1 cellular context compared by ENCODE assay signal in genomic region chr12:126897102-126897501, GRCh38.
TF ChIP-seq lines count a peak whose summit lies in the region.

No MANE protein-coding gene starts in this region.

TF ChIP-seq in K562, 482 proteins besides CTCF, POLR2A, EP300 and RAD21 (continues in another document):
- TF ChIP-seq ZNF23 (CRISPR knock-in tag; IDR thresholded peaks at IDR 0.05) (no peak), ILF3 (IDR thresholded peaks at IDR 0.05; ENCODE audit: borderline replicate concordance) (no peak), TSC22D4 (tag; IDR thresholded peaks at IDR 0.05) (no peak), RBM22 (IDR thresholded peaks at IDR 0.05; ENCODE audit: low read depth, low read length, poor library complexity, severe bottlenecking) (no peak), ATF3 (IDR thresholded peaks at IDR 0.05) (peak; percentile 70), ATF3 (CRISPR knock-in tag; conservative IDR thresholded peaks at IDR 0.05) (no peak), PTTG1 (tag; IDR thresholded peaks at IDR 0.05; ENCODE audit: low read depth) (no peak), KLF13 (tag; IDR thresholded peaks at IDR 0.05; ENCODE audit: borderline replicate concordance, low read depth) (no peak), SMAD3 (CRISPR knock-in tag; conservative IDR thresholded peaks at IDR 0.05) (no peak), PKNOX1 (IDR thresholded peaks at IDR 0.05) (no peak), ZNF75A (CRISPR knock-in tag; IDR thresholded peaks at IDR 0.05) (no peak), ZNF197 (CRISPR knock-in tag; IDR thresholded peaks at IDR 0.05; ENCODE audit: low read depth) (no peak), USF2 (CRISPR knock-in tag; IDR thresholded peaks at IDR 0.05) (peak; percentile 58), HDAC2 (IDR thresholded peaks at IDR 0.05) (no peak), KLF6 (CRISPR knock-in tag; IDR thresholded peaks at IDR 0.05; ENCODE audit: borderline replicate concordance) (no peak), HDAC8 (tag; IDR thresholded peaks at IDR 0.05) (no peak), BCL6 (CRISPR knock-in tag; IDR thresholded peaks at IDR 0.05) (no peak), MYNN (IDR thresholded peaks at IDR 0.05) (no peak), MYNN (CRISPR knock-in tag; IDR thresholded peaks at IDR 0.05) (no peak), SMAD1 (IDR thresholded peaks at IDR 0.05; ENCODE audit: low read depth, low read length, partially characterized antibody) (no peak), MAFG (tag; conservative IDR thresholded peaks at IDR 0.05) (no peak), NR2C1 (IDR thresholded peaks at IDR 0.05) (no peak), NR2C1 (tag; IDR thresholded peaks at IDR 0.05) (no peak), EGR1 (conservative IDR thresholded peaks at IDR 0.05) (no peak), GTF2B (IDR thresholded peaks at IDR 0.05; ENCODE audit: extremely low read depth, insufficient read length) (no peak), SREBF2 (CRISPR knock-in tag; IDR thresholded peaks at IDR 0.05) (no peak), RAD51 (IDR thresholded peaks at IDR 0.05; ENCODE audit: borderline replicate concordance, low read depth) (peak; percentile 66; the same call in 1 of the 2 replicates), ZNF121 (CRISPR knock-in tag; conservative IDR thresholded peaks at IDR 0.05) (no peak), HINFP (tag; conservative IDR thresholded peaks at IDR 0.05; ENCODE audit: low read depth) (no peak), FOXJ2 (tag; IDR thresholded peaks at IDR 0.05) (no peak), E2F5 (CRISPR knock-in tag; IDR thresholded peaks at IDR 0.05) (no peak), SFPQ (IDR thresholded peaks at IDR 0.05; ENCODE audit: low read depth, low read length) (no peak), RFX7 (CRISPR knock-in tag; IDR thresholded peaks at IDR 0.05) (no peak), L3MBTL2 (IDR thresholded peaks at IDR 0.05) (peak; percentile 71; the same call in 1 of the 2 replicates), SIN3B (IDR thresholded peaks at IDR 0.05; ENCODE audit: low read depth) (no peak), FIP1L1 (IDR thresholded peaks at IDR 0.05; ENCODE audit: low read depth, low read length, poor library complexity, severe bottlenecking) (no peak), ZBTB7A (IDR thresholded peaks at IDR 0.05; ENCODE audit: borderline replicate concordance, control insufficient read depth, low read depth, low read length) (no peak), ILK (tag; IDR thresholded peaks at IDR 0.05; ENCODE audit: borderline replicate concordance, low read depth) (no peak), MLLT1 (IDR thresholded peaks at IDR 0.05) (no peak), THAP12 (CRISPR knock-in tag; IDR thresholded peaks at IDR 0.05) (no peak), TOE1 (IDR thresholded peaks at IDR 0.05; ENCODE audit: borderline replicate concordance) (no peak), TOE1 (CRISPR knock-in tag; IDR thresholded peaks at IDR 0.05; ENCODE audit: borderline replicate concordance, low read depth) (no peak)
- TF ChIP-seq, protein P1, sequence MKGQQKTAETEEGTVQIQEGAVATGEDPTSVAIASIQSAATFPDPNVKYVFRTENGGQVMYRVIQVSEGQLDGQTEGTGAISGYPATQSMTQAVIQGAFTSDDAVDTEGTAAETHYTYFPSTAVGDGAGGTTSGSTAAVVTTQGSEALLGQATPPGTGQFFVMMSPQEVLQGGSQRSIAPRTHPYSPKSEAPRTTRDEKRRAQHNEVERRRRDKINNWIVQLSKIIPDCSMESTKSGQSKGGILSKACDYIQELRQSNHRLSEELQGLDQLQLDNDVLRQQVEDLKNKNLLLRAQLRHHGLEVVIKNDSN (CRISPR knock-in tag; IDR thresholded peaks at IDR 0.05), result peak; percentile 59
- TF ChIP-seq, protein P2, sequence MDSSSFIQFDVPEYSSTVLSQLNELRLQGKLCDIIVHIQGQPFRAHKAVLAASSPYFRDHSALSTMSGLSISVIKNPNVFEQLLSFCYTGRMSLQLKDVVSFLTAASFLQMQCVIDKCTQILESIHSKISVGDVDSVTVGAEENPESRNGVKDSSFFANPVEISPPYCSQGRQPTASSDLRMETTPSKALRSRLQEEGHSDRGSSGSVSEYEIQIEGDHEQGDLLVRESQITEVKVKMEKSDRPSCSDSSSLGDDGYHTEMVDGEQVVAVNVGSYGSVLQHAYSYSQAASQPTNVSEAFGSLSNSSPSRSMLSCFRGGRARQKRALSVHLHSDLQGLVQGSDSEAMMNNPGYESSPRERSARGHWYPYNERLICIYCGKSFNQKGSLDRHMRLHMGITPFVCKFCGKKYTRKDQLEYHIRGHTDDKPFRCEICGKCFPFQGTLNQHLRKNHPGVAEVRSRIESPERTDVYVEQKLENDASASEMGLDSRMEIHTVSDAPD (CRISPR knock-in tag; IDR thresholded peaks at IDR 0.05), result no peak
